In the genomic region with DNA sequence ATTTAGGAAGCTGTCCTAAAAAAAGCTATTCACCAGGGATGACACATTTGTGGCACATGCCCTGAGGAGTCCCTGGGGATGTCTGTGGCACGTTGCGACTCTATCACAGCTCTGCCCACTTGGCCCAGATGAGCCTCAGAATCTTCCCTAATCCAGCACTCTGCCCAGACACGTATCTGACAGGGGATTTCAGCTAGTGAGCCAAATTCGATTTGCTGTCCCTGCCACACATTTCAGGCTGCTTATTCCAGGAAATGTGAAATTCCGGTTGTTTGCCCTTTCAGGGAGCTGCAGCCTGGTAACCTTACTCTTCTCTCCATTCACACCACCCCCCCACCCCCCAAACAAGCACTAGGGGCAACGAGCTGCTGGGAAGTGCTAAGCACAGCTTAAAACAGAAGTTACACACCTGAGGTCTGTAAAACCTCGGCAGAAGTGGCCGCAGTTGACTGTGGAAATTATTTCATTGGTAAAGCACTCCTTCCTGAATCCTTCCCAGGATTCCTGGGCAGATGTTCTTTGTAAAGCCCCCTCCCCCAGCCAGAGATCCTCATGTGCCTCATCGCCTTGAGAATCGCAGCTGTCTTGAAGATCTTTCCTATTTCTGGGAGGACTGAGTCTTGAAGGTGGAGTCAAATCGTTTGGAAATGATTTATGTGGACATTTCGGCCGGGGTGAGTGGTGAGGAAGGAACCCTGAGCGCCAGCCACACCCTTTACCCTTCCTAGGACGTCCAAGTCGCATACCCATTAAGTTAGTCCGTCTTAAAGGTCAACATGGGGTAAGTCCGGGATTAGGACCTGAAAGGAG, we compare ENCODE assay signal across 7 cellular contexts.
A peak's percentile ranks its signal among the peaks of the same experiment; 100 is the strongest.
DNase-seq lines count a peak whose midpoint lies in the region; ATAC-seq and TF ChIP-seq lines count a peak whose summit lies in the region.

No MANE protein-coding gene starts in this region.

- H3K4me3 ChIP-seq in WERI-Rb-1 (ENCODE audit: low read depth, low read length) (peak overlapping the region; percentile 32), thyroid gland (replicated peaks in 1 of 3) (no peak overlapping the region)

- H3K4me1 ChIP-seq in thyroid gland, result peaks cover 0 to 16% of the 10 kb centered on the region in 2 donors

- H3K27ac ChIP-seq in WERI-Rb-1 (peak overlapping the region; percentile 51), thyroid gland (peak overlapping the region in 2 of 3 donors; percentile 27 to 55)

- no peak for TF ChIP-seq POLR2A in thyroid gland (IDR thresholded peaks at IDR 0.05)

- ATAC-seq in HG02588 (IDR thresholded peaks at IDR 0.05; ENCODE audit: unreplicated experiment), result peak; percentile 58
- ATAC-seq in left ventricle myocardium superior, result peak; percentile 84
- ATAC-seq in HG03457 (IDR thresholded peaks at IDR 0.05; ENCODE audit: unreplicated experiment), result no peak
- no peak for ATAC-seq in HG03135 (IDR thresholded peaks at IDR 0.05; ENCODE audit: unreplicated experiment)

- H3K36me3 ChIP-seq in WERI-Rb-1 (no peaks in the 10 kb centered on the region), thyroid gland (no peaks in the 10 kb centered on the region)

- H3K27me3 ChIP-seq in WERI-Rb-1 (ENCODE audit: insufficient read depth, low read depth, severe bottlenecking) (no peaks in the 10 kb centered on the region), thyroid gland (no peaks in the 10 kb centered on the region)

- intact Hi-C loops in left ventricle myocardium superior (cut with micrococcal nuclease), result no loop called here
- intact Hi-C loops in thyroid gland (cut with DNase I), result no loop called here

- WGBS in thyroid gland, 2 donors, result 48 to 56% methylated on average over 18 of the region's 18 CpGs

- H3K9me3 ChIP-seq in WERI-Rb-1 (ENCODE audit: severe bottlenecking) (peaks cover 4% of the 10 kb centered on the region), thyroid gland (no peaks in the 10 kb centered on the region)

- TF ChIP-seq CTCF in WERI-Rb-1 (IDR thresholded peaks at IDR 0.05; ENCODE audit: low read depth, low read length) (no peak), thyroid gland (IDR thresholded peaks at IDR 0.05) (no peak)

- DNase-seq in WERI-Rb-1, result peak; percentile 57
- peak; percentile 42 for DNase-seq in left ventricle myocardium superior
- no peak for DNase-seq in thyroid gland
- no peak for DNase-seq in H4 (ENCODE audit: low spot score)

Comparison
In these comparisons a context has a peak if more than half of its experiments do, and no peak if none do; other contexts are left out.
1. ATAC-seq: peak in HG02588 (single experiment) and left ventricle myocardium superior (single experiment); none in HG03457 (single experiment) and HG03135 (single experiment).
2. DNase-seq: peak in WERI-Rb-1 (single experiment) and left ventricle myocardium superior (single experiment); none in thyroid gland (0 of 2) and H4 (single experiment).